Comparison of ENCODE assay signal across 11 cellular contexts in the genomic region with DNA sequence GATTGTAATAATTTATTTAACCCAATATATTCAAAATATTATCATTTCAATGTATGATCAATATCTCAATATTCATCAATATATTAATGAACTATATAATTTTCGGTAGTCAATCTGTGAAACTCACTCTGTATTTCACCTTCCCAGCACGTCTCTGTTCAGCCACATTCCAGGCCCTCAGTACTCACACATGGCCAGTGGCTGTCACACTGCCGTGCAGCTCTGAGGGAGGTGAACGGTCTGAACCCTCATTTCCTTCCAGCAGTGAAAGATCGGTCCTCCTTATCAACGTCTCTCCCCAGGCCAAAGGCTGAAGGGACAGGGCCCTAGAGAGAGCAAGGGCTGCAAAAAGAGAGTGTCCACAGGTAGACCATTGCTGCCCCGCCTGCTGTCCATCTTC. TPM values are rescaled to one million over a fixed set of nuclear protein-coding genes. Genes with fewer than 3 reads are reported as not detected.
DNase-seq lines count a peak whose midpoint lies in the region; ATAC-seq and TF ChIP-seq lines count a peak whose summit lies in the region.
"Had no signal": no experiment of that assay in that cellular context is flagged by ENCODE, and none has a peak within 500 bp of the region (broad histone marks: within the 10 kb centered on the region; RNA-seq: fewer than 3 reads in every experiment).

No MANE protein-coding gene starts in this region.

- POLR2A ChIA-PET in PC-9 (lab: Charles Lee; ENCODE audit: unreplicated experiment): no interaction called here

- H3K27me3 ChIP-seq in PC-9 (ENCODE audit: insufficient read depth, low read depth): no peaks in the 10 kb centered on the region
- H3K27me3 ChIP-seq in aorta (ENCODE audit: control insufficient read depth in 1 of 2, insufficient read depth in 2 of 2, low read length in 1 of 2): no peaks in the 10 kb centered on the region

- peak overlapping the region; percentile 41 for H3K4me3 Mint-ChIP-seq in T-helper 2 cell treated with Interferon-gamma antibody and Interleukin-4, amounts not matched to agents 5 μg/mL and 100 μg/mL, for 36 hours
- H3K4me3 Mint-ChIP-seq in glutamatergic neuron (ENCODE audit: unreplicated experiment) (no peak overlapping the region), progenitor cell of endocrine pancreas (ENCODE audit: low read depth) (no peak overlapping the region)
- peak overlapping the region; percentile 89 for H3K4me3 Mint-ChIP-seq in stimulated activated effector memory CD8-positive, alpha-beta T cell treated with anti-CD3 and anti-CD28 coated beads, Interleukin-12 subunit alpha, Interleukin-12 subunit beta, amount 100 ng/mL, for 72 hours

- H3K79me2 ChIP-seq in PC-9 (ENCODE audit: low read depth): peaks cover 28% of the 10 kb centered on the region

- H3K4me1 Mint-ChIP-seq in T-helper 2 cell treated with Interferon-gamma antibody and Interleukin-4, amounts not matched to agents 5 μg/mL and 100 μg/mL, for 36 hours (ENCODE audit: low read depth): peaks cover 49% of the 10 kb centered on the region
- H3K4me1 Mint-ChIP-seq in glutamatergic neuron (ENCODE audit: low read depth, unreplicated experiment) (peaks cover 25% of the 10 kb centered on the region), progenitor cell of endocrine pancreas (ENCODE audit: low read depth) (peaks cover 28% of the 10 kb centered on the region)
- H3K4me1 Mint-ChIP-seq in stimulated activated effector memory CD8-positive, alpha-beta T cell treated with anti-CD3 and anti-CD28 coated beads, Interleukin-12 subunit alpha, Interleukin-12 subunit beta, amount 100 ng/mL, for 72 hours: peaks cover 61% of the 10 kb centered on the region

- DNase-seq in T-helper 2 cell treated with Interferon-gamma antibody and Interleukin-4, amounts not matched to agents 5 μg/mL and 100 μg/mL, for 36 hours (ENCODE audit: low spot score): no peak
- DNase-seq in T-helper 2 cell (no peak), PC-9 (no peak), glutamatergic neuron (no peak), progenitor cell of endocrine pancreas (ENCODE audit: low spot score, unreplicated experiment) (no peak), aorta (no peak), SKM-1 treated with dmso at 0.1 percent for 144 hours (lab: John Stamatoyannopoulos, UW; ENCODE audit: unreplicated experiment) (no peak)
- no peak for DNase-seq in stimulated activated effector memory CD8-positive, alpha-beta T cell treated with anti-CD3 and anti-CD28 coated beads, Interleukin-12 subunit alpha, Interleukin-12 subunit beta, amount 100 ng/mL, for 72 hours (ENCODE audit: low spot score in 2 of 2)

- no peaks in the 10 kb centered on the region; the same call in 1 of the 2 replicates for H4K20me1 ChIP-seq in PC-9 (ENCODE audit: insufficient read depth)

- H3K4me2 ChIP-seq in PC-9: peak overlapping the region; percentile 95; the same call in 1 of the 2 replicates

- H3K9me3 ChIP-seq in PC-9 (ENCODE audit: insufficient read depth, low read depth): no peaks in the 10 kb centered on the region
- no peaks in the 10 kb centered on the region for H3K9me3 ChIP-seq in aorta (ENCODE audit: control insufficient read depth, low read length)

- BruUV-seq in PC-9 (replicated peaks; lab: Mats Ljungman, UMichigan): no TSS peak

- no peaks in the 10 kb centered on the region for H3K27me3 Mint-ChIP-seq in T-helper 2 cell treated with Interferon-gamma antibody and Interleukin-4, amounts not matched to agents 5 μg/mL and 100 μg/mL, for 36 hours (ENCODE audit: low read depth)
- peaks cover 2% of the 10 kb centered on the region for H3K27me3 Mint-ChIP-seq in glutamatergic neuron (ENCODE audit: unreplicated experiment)
- H3K27me3 Mint-ChIP-seq in progenitor cell of endocrine pancreas: no peaks in the 10 kb centered on the region

- H3K36me3 Mint-ChIP-seq in T-helper 2 cell treated with Interferon-gamma antibody and Interleukin-4, amounts not matched to agents 5 μg/mL and 100 μg/mL, for 36 hours (ENCODE audit: low read depth): peaks cover 34% of the 10 kb centered on the region
- H3K36me3 Mint-ChIP-seq in glutamatergic neuron (ENCODE audit: unreplicated experiment): no peaks in the 10 kb centered on the region
- peaks cover 34% of the 10 kb centered on the region for H3K36me3 Mint-ChIP-seq in stimulated activated effector memory CD8-positive, alpha-beta T cell treated with anti-CD3 and anti-CD28 coated beads, Interleukin-12 subunit alpha, Interleukin-12 subunit beta, amount 100 ng/mL, for 72 hours
- peaks cover 2% of the 10 kb centered on the region for H3K36me3 Mint-ChIP-seq in progenitor cell of endocrine pancreas (ENCODE audit: insufficient read depth)

- H3K36me3 ChIP-seq in PC-9 (ENCODE audit: low read depth) (no peaks in the 10 kb centered on the region), aorta (ENCODE audit: control insufficient read depth in 1 of 2, insufficient read depth in 2 of 2, low read length in 1 of 2) (no peaks in the 10 kb centered on the region)

- H2AFZ ChIP-seq in PC-9: no peak overlapping the region

- TF ChIP-seq CTCF in PC-9 (conservative IDR thresholded peaks at IDR 0.05) (no peak), glutamatergic neuron (IDR thresholded peaks at IDR 0.05; ENCODE audit: partially characterized antibody, unreplicated experiment) (no peak), progenitor cell of endocrine pancreas (IDR thresholded peaks at IDR 0.05; ENCODE audit: unreplicated experiment) (no peak)

- intact Hi-C loops in PC-9 (cut with micrococcal nuclease; ENCODE audit: unreplicated experiment): loop anchor here (1.0 to 2.0 kb wide), 2 partner anchors 119 to 280 kb away; a partner anchor contains a TSS
- intact Hi-C loops in aorta (cut with DNase I): loop anchor here in 1 of 2 donors (5.0 kb wide), 1 partner anchor 121 kb away; a partner anchor contains a TSS

- ATAC-seq in stimulated activated effector memory CD8-positive, alpha-beta T cell treated with anti-CD3 and anti-CD28 coated beads, Interleukin-12 subunit alpha, Interleukin-12 subunit beta, amount 100 ng/mL, for 72 hours: no peak
- no peak for ATAC-seq in aorta (ENCODE audit: low FRiP score)

- no peaks in the 10 kb centered on the region for H3F3A ChIP-seq in PC-9 (ENCODE audit: insufficient read depth, low read depth)

- peaks cover 14% of the 10 kb centered on the region for H3K9me3 Mint-ChIP-seq in T-helper 2 cell treated with Interferon-gamma antibody and Interleukin-4, amounts not matched to agents 5 μg/mL and 100 μg/mL, for 36 hours
- H3K9me3 Mint-ChIP-seq in glutamatergic neuron (ENCODE audit: unreplicated experiment): peaks cover 7% of the 10 kb centered on the region
- no peaks in the 10 kb centered on the region for H3K9me3 Mint-ChIP-seq in stimulated activated effector memory CD8-positive, alpha-beta T cell treated with anti-CD3 and anti-CD28 coated beads, Interleukin-12 subunit alpha, Interleukin-12 subunit beta, amount 100 ng/mL, for 72 hours
- no peaks in the 10 kb centered on the region for H3K9me3 Mint-ChIP-seq in progenitor cell of endocrine pancreas (ENCODE audit: low read depth)

- no peak overlapping the region for H3K4me3 ChIP-seq in PC-9
- no peak overlapping the region for H3K4me3 ChIP-seq in aorta (ENCODE audit: low read length in 2 of 2)

- H3K27ac Mint-ChIP-seq in T-helper 2 cell treated with Interferon-gamma antibody and Interleukin-4, amounts not matched to agents 5 μg/mL and 100 μg/mL, for 36 hours: no peak overlapping the region
- H3K27ac Mint-ChIP-seq in glutamatergic neuron (ENCODE audit: unreplicated experiment) (peak overlapping the region; percentile 59), progenitor cell of endocrine pancreas (no peak overlapping the region)
- H3K27ac Mint-ChIP-seq in stimulated activated effector memory CD8-positive, alpha-beta T cell treated with anti-CD3 and anti-CD28 coated beads, Interleukin-12 subunit alpha, Interleukin-12 subunit beta, amount 100 ng/mL, for 72 hours: peak overlapping the region; percentile 37

- H3K4me1 ChIP-seq in PC-9 (replicated peaks; ENCODE audit: insufficient read depth) (peaks cover 9% of the 10 kb centered on the region; the same call in 1 of the 2 replicates), aorta (ENCODE audit: control insufficient read depth in 1 of 2, insufficient read depth in 2 of 2, low read length in 2 of 2) (peaks cover 0 to 4% of the 10 kb centered on the region in 2 donors)

- H3K27ac ChIP-seq in PC-9: no peak overlapping the region
- no peak overlapping the region for H3K27ac ChIP-seq in aorta (ENCODE audit: low read depth in 1 of 2, low read length in 2 of 2)

- no peaks in the 10 kb centered on the region for H3K9me2 ChIP-seq in PC-9 (ENCODE audit: insufficient read depth)

- CTCF ChIA-PET in PC-9 (lab: Charles Lee): no interaction called here

- WGBS in aorta, 2 donors: 67 to 69% methylated on average over 7 of the region's 7 CpGs

RNA-seq across cellular contexts. Expression of a gene that starts 39.5 kb away (rescaled TPM):
- total RNA-seq in PC-9 (2021) (9.5 and 10.1 TPM in 2 replicates), glutamatergic neuron (ENCODE audit: unreplicated experiment) (137 TPM), progenitor cell of endocrine pancreas (233 and 273 TPM in 2 replicates), aorta (10 to 100 TPM; 22.9 to 39.7 TPM)
- 1 to 10 TPM in 1 of 2 donors, under 1 TPM in 1; 0.77 to 5.0 TPM for polyA plus RNA-seq in aorta

RNA-seq across cellular contexts. Expression of a gene that starts 44.5 kb away (rescaled TPM):
- total RNA-seq in PC-9 (2021): not detected in 2 replicates
- not detected for total RNA-seq in glutamatergic neuron (ENCODE audit: unreplicated experiment)
- not detected in 2 replicates for total RNA-seq in progenitor cell of endocrine pancreas
- total RNA-seq in aorta: not detected
- not detected for polyA plus RNA-seq in aorta
- total RNA-seq: Daoy, left ventricle myocardium superior, SK-MEL-5 had no signal

Comparison
In these comparisons a context has a peak if more than half of its experiments do, and no peak if none do; other contexts are left out.
1. H3K27ac Mint-ChIP-seq: peak in glutamatergic neuron (single experiment) and stimulated activated effector memory CD8-positive, alpha-beta T cell treated with anti-CD3 and anti-CD28 coated beads, Interleukin-12 subunit alpha, Interleukin-12 subunit beta, amount 100 ng/mL, for 72 hours (single experiment); none in T-helper 2 cell treated with Interferon-gamma antibody and Interleukin-4, amounts not matched to agents 5 μg/mL and 100 μg/mL, for 36 hours (single experiment) and progenitor cell of endocrine pancreas (single experiment).
2. H3K4me3 Mint-ChIP-seq: peak in T-helper 2 cell treated with Interferon-gamma antibody and Interleukin-4, amounts not matched to agents 5 μg/mL and 100 μg/mL, for 36 hours (single experiment) and stimulated activated effector memory CD8-positive, alpha-beta T cell treated with anti-CD3 and anti-CD28 coated beads, Interleukin-12 subunit alpha, Interleukin-12 subunit beta, amount 100 ng/mL, for 72 hours (single experiment); none in glutamatergic neuron (single experiment) and progenitor cell of endocrine pancreas (single experiment).